1 cellular context compared by ENCODE assay signal in the genomic region with DNA sequence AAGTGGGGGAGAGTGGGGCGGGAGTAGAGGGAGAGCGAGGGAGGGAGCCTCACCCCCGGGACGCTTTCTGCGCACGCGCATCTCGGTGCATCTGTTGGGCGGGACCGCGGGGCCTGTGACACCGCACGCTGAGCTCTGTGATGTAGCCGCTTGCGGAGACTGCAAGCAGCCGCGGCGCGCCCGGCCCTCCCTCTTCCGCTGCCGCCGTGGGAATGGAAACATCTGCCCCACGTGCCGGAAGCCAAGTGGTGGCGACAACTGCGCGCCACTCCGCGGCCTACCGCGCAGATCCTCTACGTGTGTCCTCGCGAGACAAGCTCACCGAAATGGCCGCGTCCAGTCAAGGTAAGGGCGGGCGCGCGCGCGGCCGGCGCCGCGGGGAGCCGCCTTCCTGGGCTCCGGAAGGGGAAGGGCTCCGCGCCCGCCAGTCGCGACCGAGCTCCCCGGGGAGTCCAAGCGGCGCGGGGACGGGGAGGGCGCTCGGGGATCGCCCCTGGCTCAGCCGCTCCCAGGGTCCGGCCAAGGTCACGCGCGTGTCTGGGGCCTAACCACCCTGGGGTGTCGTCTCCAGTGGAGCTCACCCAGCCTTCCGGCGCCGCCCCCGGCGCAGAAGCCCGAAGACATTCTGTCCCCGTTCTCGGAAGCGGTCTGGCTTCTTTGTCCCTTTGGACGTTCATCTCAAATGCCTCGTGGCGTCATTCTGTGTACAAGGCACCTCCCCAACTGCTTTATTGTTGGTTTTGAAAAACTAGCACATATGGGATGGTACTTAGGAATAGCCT.
TF ChIP-seq lines count a peak whose summit lies in the region.

A gene with protein sequence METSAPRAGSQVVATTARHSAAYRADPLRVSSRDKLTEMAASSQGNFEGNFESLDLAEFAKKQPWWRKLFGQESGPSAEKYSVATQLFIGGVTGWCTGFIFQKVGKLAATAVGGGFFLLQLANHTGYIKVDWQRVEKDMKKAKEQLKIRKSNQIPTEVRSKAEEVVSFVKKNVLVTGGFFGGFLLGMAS (plus strand): TSS at position 118 of the 782 bp plus-strand sequence. CDS start 95 bp downstream, at position 213.

TF ChIP-seq in K562, 482 proteins besides CTCF, POLR2A, EP300 and RAD21 (continued from another document and continues in another):
- TF ChIP-seq, protein P1, sequence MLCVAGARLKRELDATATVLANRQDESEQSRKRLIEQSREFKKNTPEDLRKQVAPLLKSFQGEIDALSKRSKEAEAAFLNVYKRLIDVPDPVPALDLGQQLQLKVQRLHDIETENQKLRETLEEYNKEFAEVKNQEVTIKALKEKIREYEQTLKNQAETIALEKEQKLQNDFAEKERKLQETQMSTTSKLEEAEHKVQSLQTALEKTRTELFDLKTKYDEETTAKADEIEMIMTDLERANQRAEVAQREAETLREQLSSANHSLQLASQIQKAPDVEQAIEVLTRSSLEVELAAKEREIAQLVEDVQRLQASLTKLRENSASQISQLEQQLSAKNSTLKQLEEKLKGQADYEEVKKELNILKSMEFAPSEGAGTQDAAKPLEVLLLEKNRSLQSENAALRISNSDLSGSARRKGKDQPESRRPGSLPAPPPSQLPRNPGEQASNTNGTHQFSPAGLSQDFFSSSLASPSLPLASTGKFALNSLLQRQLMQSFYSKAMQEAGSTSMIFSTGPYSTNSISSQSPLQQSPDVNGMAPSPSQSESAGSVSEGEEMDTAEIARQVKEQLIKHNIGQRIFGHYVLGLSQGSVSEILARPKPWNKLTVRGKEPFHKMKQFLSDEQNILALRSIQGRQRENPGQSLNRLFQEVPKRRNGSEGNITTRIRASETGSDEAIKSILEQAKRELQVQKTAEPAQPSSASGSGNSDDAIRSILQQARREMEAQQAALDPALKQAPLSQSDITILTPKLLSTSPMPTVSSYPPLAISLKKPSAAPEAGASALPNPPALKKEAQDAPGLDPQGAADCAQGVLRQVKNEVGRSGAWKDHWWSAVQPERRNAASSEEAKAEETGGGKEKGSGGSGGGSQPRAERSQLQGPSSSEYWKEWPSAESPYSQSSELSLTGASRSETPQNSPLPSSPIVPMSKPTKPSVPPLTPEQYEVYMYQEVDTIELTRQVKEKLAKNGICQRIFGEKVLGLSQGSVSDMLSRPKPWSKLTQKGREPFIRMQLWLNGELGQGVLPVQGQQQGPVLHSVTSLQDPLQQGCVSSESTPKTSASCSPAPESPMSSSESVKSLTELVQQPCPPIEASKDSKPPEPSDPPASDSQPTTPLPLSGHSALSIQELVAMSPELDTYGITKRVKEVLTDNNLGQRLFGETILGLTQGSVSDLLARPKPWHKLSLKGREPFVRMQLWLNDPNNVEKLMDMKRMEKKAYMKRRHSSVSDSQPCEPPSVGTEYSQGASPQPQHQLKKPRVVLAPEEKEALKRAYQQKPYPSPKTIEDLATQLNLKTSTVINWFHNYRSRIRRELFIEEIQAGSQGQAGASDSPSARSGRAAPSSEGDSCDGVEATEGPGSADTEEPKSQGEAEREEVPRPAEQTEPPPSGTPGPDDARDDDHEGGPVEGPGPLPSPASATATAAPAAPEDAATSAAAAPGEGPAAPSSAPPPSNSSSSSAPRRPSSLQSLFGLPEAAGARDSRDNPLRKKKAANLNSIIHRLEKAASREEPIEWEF (CRISPR knock-in tag; IDR thresholded peaks at IDR 0.05): no peak
- no peak for TF ChIP-seq ZNF41 (CRISPR knock-in tag; conservative IDR thresholded peaks at IDR 0.05)
- TF ChIP-seq SREBF1 (IDR thresholded peaks at IDR 0.05; ENCODE audit: borderline replicate concordance, low read depth, low read length): no peak
- no peak for TF ChIP-seq NCOA4 (IDR thresholded peaks at IDR 0.05; ENCODE audit: partially characterized antibody)
- TF ChIP-seq CXXC5 (CRISPR knock-in tag; IDR thresholded peaks at IDR 0.05): peak; percentile 91
- no peak for TF ChIP-seq THRAP3 (IDR thresholded peaks at IDR 0.05; ENCODE audit: borderline replicate concordance)
- TF ChIP-seq ETV5 (CRISPR knock-in tag; IDR thresholded peaks at IDR 0.05; ENCODE audit: low read depth): peak; percentile 89
- TF ChIP-seq FOXJ3 (CRISPR knock-in tag; IDR thresholded peaks at IDR 0.05): no peak
- TF ChIP-seq ETV1 (tag; conservative IDR thresholded peaks at IDR 0.05; ENCODE audit: low read depth): peak; percentile 82; the same call in 1 of the 2 replicates
- TF ChIP-seq, protein P2, sequence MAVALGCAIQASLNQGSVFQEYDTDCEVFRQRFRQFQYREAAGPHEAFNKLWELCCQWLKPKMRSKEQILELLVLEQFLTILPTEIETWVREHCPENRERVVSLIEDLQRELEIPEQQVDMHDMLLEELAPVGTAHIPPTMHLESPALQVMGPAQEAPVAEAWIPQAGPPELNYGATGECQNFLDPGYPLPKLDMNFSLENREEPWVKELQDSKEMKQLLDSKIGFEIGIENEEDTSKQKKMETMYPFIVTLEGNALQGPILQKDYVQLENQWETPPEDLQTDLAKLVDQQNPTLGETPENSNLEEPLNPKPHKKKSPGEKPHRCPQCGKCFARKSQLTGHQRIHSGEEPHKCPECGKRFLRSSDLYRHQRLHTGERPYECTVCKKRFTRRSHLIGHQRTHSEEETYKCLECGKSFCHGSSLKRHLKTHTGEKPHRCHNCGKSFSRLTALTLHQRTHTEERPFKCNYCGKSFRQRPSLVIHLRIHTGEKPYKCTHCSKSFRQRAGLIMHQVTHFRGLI (CRISPR knock-in tag; IDR thresholded peaks at IDR 0.05): no peak
- TF ChIP-seq, protein P3, sequence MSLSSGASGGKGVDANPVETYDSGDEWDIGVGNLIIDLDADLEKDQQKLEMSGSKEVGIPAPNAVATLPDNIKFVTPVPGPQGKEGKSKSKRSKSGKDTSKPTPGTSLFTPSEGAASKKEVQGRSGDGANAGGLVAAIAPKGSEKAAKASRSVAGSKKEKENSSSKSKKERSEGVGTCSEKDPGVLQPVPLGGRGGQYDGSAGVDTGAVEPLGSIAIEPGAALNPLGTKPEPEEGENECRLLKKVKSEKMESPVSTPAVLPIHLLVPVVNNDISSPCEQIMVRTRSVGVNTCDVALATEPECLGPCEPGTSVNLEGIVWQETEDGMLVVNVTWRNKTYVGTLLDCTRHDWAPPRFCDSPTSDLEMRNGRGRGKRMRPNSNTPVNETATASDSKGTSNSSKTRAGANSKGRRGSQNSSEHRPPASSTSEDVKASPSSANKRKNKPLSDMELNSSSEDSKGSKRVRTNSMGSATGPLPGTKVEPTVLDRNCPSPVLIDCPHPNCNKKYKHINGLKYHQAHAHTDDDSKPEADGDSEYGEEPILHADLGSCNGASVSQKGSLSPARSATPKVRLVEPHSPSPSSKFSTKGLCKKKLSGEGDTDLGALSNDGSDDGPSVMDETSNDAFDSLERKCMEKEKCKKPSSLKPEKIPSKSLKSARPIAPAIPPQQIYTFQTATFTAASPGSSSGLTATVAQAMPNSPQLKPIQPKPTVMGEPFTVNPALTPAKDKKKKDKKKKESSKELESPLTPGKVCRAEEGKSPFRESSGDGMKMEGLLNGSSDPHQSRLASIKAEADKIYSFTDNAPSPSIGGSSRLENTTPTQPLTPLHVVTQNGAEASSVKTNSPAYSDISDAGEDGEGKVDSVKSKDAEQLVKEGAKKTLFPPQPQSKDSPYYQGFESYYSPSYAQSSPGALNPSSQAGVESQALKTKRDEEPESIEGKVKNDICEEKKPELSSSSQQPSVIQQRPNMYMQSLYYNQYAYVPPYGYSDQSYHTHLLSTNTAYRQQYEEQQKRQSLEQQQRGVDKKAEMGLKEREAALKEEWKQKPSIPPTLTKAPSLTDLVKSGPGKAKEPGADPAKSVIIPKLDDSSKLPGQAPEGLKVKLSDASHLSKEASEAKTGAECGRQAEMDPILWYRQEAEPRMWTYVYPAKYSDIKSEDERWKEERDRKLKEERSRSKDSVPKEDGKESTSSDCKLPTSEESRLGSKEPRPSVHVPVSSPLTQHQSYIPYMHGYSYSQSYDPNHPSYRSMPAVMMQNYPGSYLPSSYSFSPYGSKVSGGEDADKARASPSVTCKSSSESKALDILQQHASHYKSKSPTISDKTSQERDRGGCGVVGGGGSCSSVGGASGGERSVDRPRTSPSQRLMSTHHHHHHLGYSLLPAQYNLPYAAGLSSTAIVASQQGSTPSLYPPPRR (CRISPR knock-in tag; IDR thresholded peaks at IDR 0.05; ENCODE audit: borderline replicate concordance): peak; percentile 75; the same call in 1 of the 2 replicates
- no peak for TF ChIP-seq ZNF780A (CRISPR knock-in tag; IDR thresholded peaks at IDR 0.05)
- TF ChIP-seq SMARCA5 (IDR thresholded peaks at IDR 0.05): no peak
- TF ChIP-seq, protein P4, sequence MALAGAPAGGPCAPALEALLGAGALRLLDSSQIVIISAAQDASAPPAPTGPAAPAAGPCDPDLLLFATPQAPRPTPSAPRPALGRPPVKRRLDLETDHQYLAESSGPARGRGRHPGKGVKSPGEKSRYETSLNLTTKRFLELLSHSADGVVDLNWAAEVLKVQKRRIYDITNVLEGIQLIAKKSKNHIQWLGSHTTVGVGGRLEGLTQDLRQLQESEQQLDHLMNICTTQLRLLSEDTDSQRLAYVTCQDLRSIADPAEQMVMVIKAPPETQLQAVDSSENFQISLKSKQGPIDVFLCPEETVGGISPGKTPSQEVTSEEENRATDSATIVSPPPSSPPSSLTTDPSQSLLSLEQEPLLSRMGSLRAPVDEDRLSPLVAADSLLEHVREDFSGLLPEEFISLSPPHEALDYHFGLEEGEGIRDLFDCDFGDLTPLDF (CRISPR knock-in tag; IDR thresholded peaks at IDR 0.05): peak; percentile 81; the same call in 1 of the 2 replicates
- TF ChIP-seq, protein P5, sequence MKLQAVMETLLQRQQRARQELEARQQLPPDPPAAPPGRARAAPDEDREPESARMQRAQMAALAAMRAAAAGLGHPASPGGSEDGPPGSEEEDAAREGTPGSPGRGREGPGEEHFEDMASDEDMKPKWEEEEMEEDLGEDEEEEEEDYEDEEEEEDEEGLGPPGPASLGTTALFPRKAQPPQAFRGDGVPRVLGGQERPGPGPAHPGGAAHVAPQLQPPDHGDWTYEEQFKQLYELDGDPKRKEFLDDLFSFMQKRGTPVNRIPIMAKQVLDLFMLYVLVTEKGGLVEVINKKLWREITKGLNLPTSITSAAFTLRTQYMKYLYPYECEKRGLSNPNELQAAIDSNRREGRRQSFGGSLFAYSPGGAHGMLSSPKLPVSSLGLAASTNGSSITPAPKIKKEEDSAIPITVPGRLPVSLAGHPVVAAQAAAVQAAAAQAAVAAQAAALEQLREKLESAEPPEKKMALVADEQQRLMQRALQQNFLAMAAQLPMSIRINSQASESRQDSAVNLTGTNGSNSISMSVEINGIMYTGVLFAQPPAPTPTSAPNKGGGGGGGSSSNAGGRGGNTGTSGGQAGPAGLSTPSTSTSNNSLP (IDR thresholded peaks at IDR 0.05; ENCODE audit: borderline replicate concordance, low read depth, low read length): no peak
- peak; percentile 91 for TF ChIP-seq ZFX (CRISPR knock-in tag; IDR thresholded peaks at IDR 0.05)
- TF ChIP-seq RBFOX2 (IDR thresholded peaks at IDR 0.05; ENCODE audit: low read depth, low read length): peak; percentile 97
- TF ChIP-seq, protein P6, sequence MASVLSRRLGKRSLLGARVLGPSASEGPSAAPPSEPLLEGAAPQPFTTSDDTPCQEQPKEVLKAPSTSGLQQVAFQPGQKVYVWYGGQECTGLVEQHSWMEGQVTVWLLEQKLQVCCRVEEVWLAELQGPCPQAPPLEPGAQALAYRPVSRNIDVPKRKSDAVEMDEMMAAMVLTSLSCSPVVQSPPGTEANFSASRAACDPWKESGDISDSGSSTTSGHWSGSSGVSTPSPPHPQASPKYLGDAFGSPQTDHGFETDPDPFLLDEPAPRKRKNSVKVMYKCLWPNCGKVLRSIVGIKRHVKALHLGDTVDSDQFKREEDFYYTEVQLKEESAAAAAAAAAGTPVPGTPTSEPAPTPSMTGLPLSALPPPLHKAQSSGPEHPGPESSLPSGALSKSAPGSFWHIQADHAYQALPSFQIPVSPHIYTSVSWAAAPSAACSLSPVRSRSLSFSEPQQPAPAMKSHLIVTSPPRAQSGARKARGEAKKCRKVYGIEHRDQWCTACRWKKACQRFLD (CRISPR knock-in tag; IDR thresholded peaks at IDR 0.05): no peak
- no peak for TF ChIP-seq BRCA1 (IDR thresholded peaks at IDR 0.05)
- TF ChIP-seq BRCA1 (CRISPR knock-in tag; IDR thresholded peaks at IDR 0.05): no peak
- TF ChIP-seq MYC (IDR thresholded peaks at IDR 0.05; ENCODE audit: low read depth, low read length): peak; percentile 85
- no peak for TF ChIP-seq MYC (CRISPR knock-in tag; IDR thresholded peaks at IDR 0.05; ENCODE audit: borderline replicate concordance, low read depth)
- peak; percentile 72 for TF ChIP-seq HCFC1 (IDR thresholded peaks at IDR 0.05; ENCODE audit: low read depth, low read length)
- no peak for TF ChIP-seq TSC22D4 (tag; IDR thresholded peaks at IDR 0.05)
- TF ChIP-seq, protein P7, sequence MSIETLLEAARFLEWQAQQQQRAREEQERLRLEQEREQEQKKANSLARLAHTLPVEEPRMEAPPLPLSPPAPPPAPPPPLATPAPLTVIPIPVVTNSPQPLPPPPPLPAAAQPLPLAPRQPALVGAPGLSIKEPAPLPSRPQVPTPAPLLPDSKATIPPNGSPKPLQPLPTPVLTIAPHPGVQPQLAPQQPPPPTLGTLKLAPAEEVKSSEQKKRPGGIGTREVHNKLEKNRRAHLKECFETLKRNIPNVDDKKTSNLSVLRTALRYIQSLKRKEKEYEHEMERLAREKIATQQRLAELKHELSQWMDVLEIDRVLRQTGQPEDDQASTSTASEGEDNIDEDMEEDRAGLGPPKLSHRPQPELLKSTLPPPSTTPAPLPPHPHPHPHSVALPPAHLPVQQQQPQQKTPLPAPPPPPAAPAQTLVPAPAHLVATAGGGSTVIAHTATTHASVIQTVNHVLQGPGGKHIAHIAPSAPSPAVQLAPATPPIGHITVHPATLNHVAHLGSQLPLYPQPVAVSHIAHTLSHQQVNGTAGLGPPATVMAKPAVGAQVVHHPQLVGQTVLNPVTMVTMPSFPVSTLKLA (conservative IDR thresholded peaks at IDR 0.05): peak; percentile 97 to 99
- TF ChIP-seq, protein P8, sequence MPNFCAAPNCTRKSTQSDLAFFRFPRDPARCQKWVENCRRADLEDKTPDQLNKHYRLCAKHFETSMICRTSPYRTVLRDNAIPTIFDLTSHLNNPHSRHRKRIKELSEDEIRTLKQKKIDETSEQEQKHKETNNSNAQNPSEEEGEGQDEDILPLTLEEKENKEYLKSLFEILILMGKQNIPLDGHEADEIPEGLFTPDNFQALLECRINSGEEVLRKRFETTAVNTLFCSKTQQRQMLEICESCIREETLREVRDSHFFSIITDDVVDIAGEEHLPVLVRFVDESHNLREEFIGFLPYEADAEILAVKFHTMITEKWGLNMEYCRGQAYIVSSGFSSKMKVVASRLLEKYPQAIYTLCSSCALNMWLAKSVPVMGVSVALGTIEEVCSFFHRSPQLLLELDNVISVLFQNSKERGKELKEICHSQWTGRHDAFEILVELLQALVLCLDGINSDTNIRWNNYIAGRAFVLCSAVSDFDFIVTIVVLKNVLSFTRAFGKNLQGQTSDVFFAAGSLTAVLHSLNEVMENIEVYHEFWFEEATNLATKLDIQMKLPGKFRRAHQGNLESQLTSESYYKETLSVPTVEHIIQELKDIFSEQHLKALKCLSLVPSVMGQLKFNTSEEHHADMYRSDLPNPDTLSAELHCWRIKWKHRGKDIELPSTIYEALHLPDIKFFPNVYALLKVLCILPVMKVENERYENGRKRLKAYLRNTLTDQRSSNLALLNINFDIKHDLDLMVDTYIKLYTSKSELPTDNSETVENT (CRISPR knock-in tag; IDR thresholded peaks at IDR 0.05): peak; percentile 65
- TF ChIP-seq NELFE (IDR thresholded peaks at IDR 0.05; ENCODE audit: insufficient read depth, insufficient read length): no peak
- TF ChIP-seq ZNF232 (CRISPR knock-in tag; IDR thresholded peaks at IDR 0.05): no peak
- peak; percentile 81 for TF ChIP-seq TARDBP (IDR thresholded peaks at IDR 0.05)
